8 cellular contexts compared by ENCODE assay signal in genomic region chr12:98595152-98595988, GRCh38. TPM values are rescaled to one million over a fixed set of nuclear protein-coding genes. Genes with fewer than 3 reads are reported as not detected.
DNase-seq lines count a peak whose midpoint lies in the region; ATAC-seq lines count a peak whose summit lies in the region.

No MANE protein-coding gene starts in this region.

- DNase-seq in activated naive CD4-positive, alpha-beta T cell treated with anti-CD3 and anti-CD28 coated beads for 36 hours = peak; percentile 52
- DNase-seq in activated naive CD4-positive, alpha-beta T cell (lab: John Stamatoyannopoulos, UW) = no peak
- no peak for DNase-seq in activated T-helper 1 cell treated with anti-CD3 and anti-CD28 coated beads, Interleukin-12 subunit alpha, Interleukin-12 subunit beta, Interleukin-2, Interleukin-4 antibody, amounts not matched to agents 30 ng/mL and 10 ng/mL and 1 ng/mL, durations not matched to agents 14 hours and 24 hours and 36 hours (ENCODE audit: low spot score)
- no peak for DNase-seq in iPS DF 6.9 (ENCODE audit: low read depth, low spot score)
- DNase-seq in stimulated activated naive B cell treated with anti-CD40 and anti-IgM and Interleukin-4, amounts not matched to agents 10 μg/mL and 1 μg/mL and 100 μg/mL, for 72 hours = no peak
- DNase-seq in GM19240 (ENCODE audit: insufficient read length, low spot score) = no peak
- no peak for DNase-seq in SHP77 (lab: John Stamatoyannopoulos, UW)

- H3K4me3 ChIP-seq in iPS DF 6.9 (ENCODE audit: low read length) = peak overlapping the region; percentile 97; the same call in 1 of the 2 replicates

- H3K27me3 ChIP-seq in iPS DF 6.9 (ENCODE audit: control insufficient read depth, insufficient read depth, low read length) = no peaks in the 10 kb centered on the region

- H3K4me1 Mint-ChIP-seq in activated naive CD4-positive, alpha-beta T cell treated with anti-CD3 and anti-CD28 coated beads for 36 hours (ENCODE audit: low read depth) = peaks cover 22% of the 10 kb centered on the region
- peaks cover 29% of the 10 kb centered on the region for H3K4me1 Mint-ChIP-seq in activated T-helper 1 cell treated with anti-CD3 and anti-CD28 coated beads, Interleukin-12 subunit alpha, Interleukin-12 subunit beta, Interleukin-2, Interleukin-4 antibody, amounts not matched to agents 30 ng/mL and 10 ng/mL and 1 ng/mL, durations not matched to agents 14 hours and 24 hours and 36 hours (ENCODE audit: low read depth)
- peaks cover 6 to 29% of the 10 kb centered on the region in 2 donors for H3K4me1 Mint-ChIP-seq in stimulated activated naive B cell treated with anti-CD40 and anti-IgM and Interleukin-4, amounts not matched to agents 10 μg/mL and 1 μg/mL and 100 μg/mL, for 72 hours

- H3K9me3 Mint-ChIP-seq in activated naive CD4-positive, alpha-beta T cell treated with anti-CD3 and anti-CD28 coated beads for 36 hours = no peaks in the 10 kb centered on the region
- H3K9me3 Mint-ChIP-seq in activated T-helper 1 cell treated with anti-CD3 and anti-CD28 coated beads, Interleukin-12 subunit alpha, Interleukin-12 subunit beta, Interleukin-2, Interleukin-4 antibody, amounts not matched to agents 30 ng/mL and 10 ng/mL and 1 ng/mL, durations not matched to agents 14 hours and 24 hours and 36 hours = no peaks in the 10 kb centered on the region
- H3K9me3 Mint-ChIP-seq in stimulated activated naive B cell treated with anti-CD40 and anti-IgM and Interleukin-4, amounts not matched to agents 10 μg/mL and 1 μg/mL and 100 μg/mL, for 72 hours = no peaks in the 10 kb centered on the region

- no CpG with 5 or more reads among the region's 5 CpGs for WGBS in iPS DF 6.9 (ENCODE audit: insufficient coverage, insufficient read length)

- CTCF ChIA-PET in activated naive CD4-positive, alpha-beta T cell treated with anti-CD3 and anti-CD28 coated beads for 36 hours (lab: Charles Lee) = interaction anchor here (1.1 to 4.7 kb wide), 2 partner anchors 29 to 49 kb away, joined by 4 to 27 read pairs; no protein-coding TSS in a partner anchor

- H3K4me3 Mint-ChIP-seq in activated naive CD4-positive, alpha-beta T cell treated with anti-CD3 and anti-CD28 coated beads for 36 hours = peak overlapping the region; percentile 93
- peak overlapping the region; percentile 96 for H3K4me3 Mint-ChIP-seq in activated T-helper 1 cell treated with anti-CD3 and anti-CD28 coated beads, Interleukin-12 subunit alpha, Interleukin-12 subunit beta, Interleukin-2, Interleukin-4 antibody, amounts not matched to agents 30 ng/mL and 10 ng/mL and 1 ng/mL, durations not matched to agents 14 hours and 24 hours and 36 hours
- peak overlapping the region; percentile 94 to 95 for H3K4me3 Mint-ChIP-seq in stimulated activated naive B cell treated with anti-CD40 and anti-IgM and Interleukin-4, amounts not matched to agents 10 μg/mL and 1 μg/mL and 100 μg/mL, for 72 hours

- peaks cover 13% of the 10 kb centered on the region; the same call in 1 of the 2 replicates for H3K36me3 ChIP-seq in iPS DF 6.9 (ENCODE audit: control insufficient read depth, insufficient read depth, low read length)

- no peaks in the 10 kb centered on the region for H3K9me3 ChIP-seq in iPS DF 6.9 (ENCODE audit: control insufficient read depth, insufficient read depth, low read length)

- no peaks in the 10 kb centered on the region for H3K4me1 ChIP-seq in iPS DF 6.9 (ENCODE audit: control insufficient read depth, insufficient read depth, low read length)

- intact Hi-C loops in activated naive CD4-positive, alpha-beta T cell treated with anti-CD3 and anti-CD28 coated beads for 36 hours (cut with micrococcal nuclease) = no loop called here
- intact Hi-C loops in activated T-helper 1 cell treated with anti-CD3 and anti-CD28 coated beads, Interleukin-12 subunit alpha, Interleukin-12 subunit beta, Interleukin-2, Interleukin-4 antibody, amounts not matched to agents 30 ng/mL and 10 ng/mL and 1 ng/mL, durations not matched to agents 14 hours and 24 hours and 36 hours (cut with micrococcal nuclease) = loop anchor here (1.0 kb wide), 1 partner anchor 146 kb away; no protein-coding TSS in a partner anchor

- no peak for ATAC-seq in stimulated activated naive B cell treated with anti-CD40 and anti-IgM and Interleukin-4, amounts not matched to agents 10 μg/mL and 1 μg/mL and 100 μg/mL, for 72 hours (replicated peaks)
- no peak for ATAC-seq in HG03135 (IDR thresholded peaks at IDR 0.05; ENCODE audit: unreplicated experiment)

- H3K27me3 Mint-ChIP-seq in activated naive CD4-positive, alpha-beta T cell treated with anti-CD3 and anti-CD28 coated beads for 36 hours (ENCODE audit: low read depth) = no peaks in the 10 kb centered on the region
- no peaks in the 10 kb centered on the region for H3K27me3 Mint-ChIP-seq in activated T-helper 1 cell treated with anti-CD3 and anti-CD28 coated beads, Interleukin-12 subunit alpha, Interleukin-12 subunit beta, Interleukin-2, Interleukin-4 antibody, amounts not matched to agents 30 ng/mL and 10 ng/mL and 1 ng/mL, durations not matched to agents 14 hours and 24 hours and 36 hours (ENCODE audit: insufficient read depth)
- H3K27me3 Mint-ChIP-seq in stimulated activated naive B cell treated with anti-CD40 and anti-IgM and Interleukin-4, amounts not matched to agents 10 μg/mL and 1 μg/mL and 100 μg/mL, for 72 hours = no peaks in the 10 kb centered on the region

- H3K27ac ChIP-seq in iPS DF 6.9 (ENCODE audit: low read length) = no peak overlapping the region

- peaks cover 48% of the 10 kb centered on the region for H3K36me3 Mint-ChIP-seq in activated naive CD4-positive, alpha-beta T cell treated with anti-CD3 and anti-CD28 coated beads for 36 hours (ENCODE audit: low read depth)
- peaks cover 35% of the 10 kb centered on the region for H3K36me3 Mint-ChIP-seq in activated T-helper 1 cell treated with anti-CD3 and anti-CD28 coated beads, Interleukin-12 subunit alpha, Interleukin-12 subunit beta, Interleukin-2, Interleukin-4 antibody, amounts not matched to agents 30 ng/mL and 10 ng/mL and 1 ng/mL, durations not matched to agents 14 hours and 24 hours and 36 hours (ENCODE audit: low read depth)
- H3K36me3 Mint-ChIP-seq in stimulated activated naive B cell treated with anti-CD40 and anti-IgM and Interleukin-4, amounts not matched to agents 10 μg/mL and 1 μg/mL and 100 μg/mL, for 72 hours = peaks cover 16 to 24% of the 10 kb centered on the region in 2 donors

- H3K27ac Mint-ChIP-seq in activated naive CD4-positive, alpha-beta T cell treated with anti-CD3 and anti-CD28 coated beads for 36 hours = peak overlapping the region; percentile 96
- peak overlapping the region; percentile 99 for H3K27ac Mint-ChIP-seq in activated T-helper 1 cell treated with anti-CD3 and anti-CD28 coated beads, Interleukin-12 subunit alpha, Interleukin-12 subunit beta, Interleukin-2, Interleukin-4 antibody, amounts not matched to agents 30 ng/mL and 10 ng/mL and 1 ng/mL, durations not matched to agents 14 hours and 24 hours and 36 hours
- H3K27ac Mint-ChIP-seq in stimulated activated naive B cell treated with anti-CD40 and anti-IgM and Interleukin-4, amounts not matched to agents 10 μg/mL and 1 μg/mL and 100 μg/mL, for 72 hours = peak overlapping the region; percentile 99

RNA-seq across cellular contexts. Expression of gene SLC25A3, which starts 1.9 kb away (rescaled TPM):
- total RNA-seq in activated naive CD4-positive, alpha-beta T cell treated with anti-CD3 and anti-CD28 coated beads for 36 hours = 100 to 1,000 TPM; 714 to 732 TPM
- total RNA-seq in activated T-helper 1 cell treated with anti-CD3 and anti-CD28 coated beads, Interleukin-12 subunit alpha, Interleukin-12 subunit beta, Interleukin-2, Interleukin-4 antibody, amounts not matched to agents 30 ng/mL and 10 ng/mL and 1 ng/mL, durations not matched to agents 14 hours and 24 hours and 36 hours = 570 and 580 TPM in 2 replicates

RNA-seq across cellular contexts. Expression of gene IKBIP, which starts 49.2 kb away (rescaled TPM):
- 10 to 100 TPM; 14.5 to 16.8 TPM for total RNA-seq in activated naive CD4-positive, alpha-beta T cell treated with anti-CD3 and anti-CD28 coated beads for 36 hours
- total RNA-seq in activated T-helper 1 cell treated with anti-CD3 and anti-CD28 coated beads, Interleukin-12 subunit alpha, Interleukin-12 subunit beta, Interleukin-2, Interleukin-4 antibody, amounts not matched to agents 30 ng/mL and 10 ng/mL and 1 ng/mL, durations not matched to agents 14 hours and 24 hours and 36 hours = 35.5 and 36.5 TPM in 2 replicates

RNA-seq across cellular contexts. Expression of gene APAF1, which starts 49.7 kb away (rescaled TPM):
- 10 to 100 TPM; 13.6 to 14.5 TPM for total RNA-seq in activated naive CD4-positive, alpha-beta T cell treated with anti-CD3 and anti-CD28 coated beads for 36 hours
- 21.2 and 23.9 TPM in 2 replicates for total RNA-seq in activated T-helper 1 cell treated with anti-CD3 and anti-CD28 coated beads, Interleukin-12 subunit alpha, Interleukin-12 subunit beta, Interleukin-2, Interleukin-4 antibody, amounts not matched to agents 30 ng/mL and 10 ng/mL and 1 ng/mL, durations not matched to agents 14 hours and 24 hours and 36 hours
